Comparison of ENCODE assay signal across 28 cellular contexts in genomic region chr3:25237602-25238001, GRCh38.
"Had no signal": no experiment of that assay in that cellular context is flagged by ENCODE, and none has a peak within 500 bp of the region (broad histone marks: within the 10 kb centered on the region; RNA-seq: fewer than 3 reads in every experiment).

No MANE protein-coding gene starts in this region.

- H3K4me1 ChIP-seq: colonic mucosa, gastrocnemius medialis, heart right ventricle had no signal

- H3K4me3 ChIP-seq: colonic mucosa, coronary artery, dorsolateral prefrontal cortex, esophagus muscularis mucosa, esophagus squamous epithelium, gastrocnemius medialis, gastroesophageal sphincter, heart left ventricle, heart right ventricle had no signal

- ATAC-seq: effector memory CD8-positive, alpha-beta T cell; esophagus mucosa; foreskin keratinocyte; gastrocnemius medialis; gastroesophageal sphincter; heart left ventricle; heart right ventricle had no signal

- H3K27me3 ChIP-seq: colonic mucosa, dorsolateral prefrontal cortex, esophagus muscularis mucosa, esophagus squamous epithelium, foreskin keratinocyte, gastrocnemius medialis, gastroesophageal sphincter, heart left ventricle, heart right ventricle had no signal

- H3K27ac ChIP-seq: colonic mucosa, coronary artery, dorsolateral prefrontal cortex, epithelial cell of prostate, esophagus muscularis mucosa, esophagus squamous epithelium, foreskin keratinocyte, gastrocnemius medialis, gastroesophageal sphincter, heart left ventricle, heart right ventricle had no signal

- H3K36me3 ChIP-seq: colonic mucosa, esophagus muscularis mucosa, esophagus squamous epithelium, gastrocnemius medialis, gastroesophageal sphincter, heart left ventricle, heart right ventricle had no signal

- FAIRE-seq: colon, endometrium, endothelial cell of umbilical vein, frontal cortex had no signal

- DNase-seq: colonic mucosa; cortex of kidney; dermis blood vessel endothelial cell; dorsolateral prefrontal cortex; effector CD4-positive, alpha-beta T cell; effector CD8-positive, alpha-beta T cell; effector memory CD4-positive, alpha-beta T cell; effector memory CD8-positive, alpha-beta T cell; endodermal cell; erythroblast; esophagus squamous epithelium; foreskin fibroblast; foreskin keratinocyte; foreskin melanocyte; gastrocnemius medialis; glutamatergic neuron; head of caudate nucleus; heart left ventricle; heart right ventricle had no signal

- H3K9me3 ChIP-seq: colonic mucosa, gastrocnemius medialis, gastroesophageal sphincter had no signal
